Comparison of ENCODE assay signal across 17 cellular contexts in genomic region chr20:49395659-49396058, GRCh38.
"Had no signal": no experiment of that assay in that cellular context is flagged by ENCODE, and none has a peak within 500 bp of the region (broad histone marks: within the 10 kb centered on the region; RNA-seq: fewer than 3 reads in every experiment).

No MANE protein-coding gene starts in this region.

- H3K36me3 ChIP-seq: left ventricle myocardium inferior, neural progenitor cell, spleen had no signal

- H3K27ac ChIP-seq: body of pancreas, neural progenitor cell, spleen had no signal

- H3K9me3 Mint-ChIP-seq: activated B cell treated with CpG ODN at 0.5 μM for 24 hours; activated CD4-positive, alpha-beta T cell treated with anti-CD3 and anti-CD28 coated beads, Interleukin-2, amount 10 ng/mL, durations not matched to agents 24 days and 14 days; activated naive CD4-positive, alpha-beta T cell treated with anti-CD3 and anti-CD28 coated beads, Interleukin-2, amount 50 U/mL, for 24 hours; activated T-helper 2 cell treated with anti-CD3 and anti-CD28 coated beads, Interferon-gamma antibody, Interleukin-2, Interleukin-4, amounts not matched to agents 10 μg/mL and 5 μg/mL and 100 μg/mL, durations not matched to agents 14 hours and 24 hours and 36 hours; neural progenitor cell; T-helper 1 cell treated with Interleukin-12 subunit alpha and Interleukin-12 subunit beta and Interleukin-4 antibody, amounts not matched to agents 30 μg/mL and 1 μg/mL, for 36 hours had no signal

- H3K4me1 Mint-ChIP-seq: activated B cell treated with CpG ODN at 0.5 μM for 24 hours; activated CD4-positive, alpha-beta T cell treated with anti-CD3 and anti-CD28 coated beads, Interleukin-2, amount 10 ng/mL, durations not matched to agents 24 days and 14 days; activated naive CD4-positive, alpha-beta T cell treated with anti-CD3 and anti-CD28 coated beads, Interleukin-2, amount 50 U/mL, for 24 hours; memory B cell had no signal

- H3K4me3 Mint-ChIP-seq: activated B cell treated with CpG ODN at 0.5 μM for 24 hours; activated CD4-positive, alpha-beta T cell treated with anti-CD3 and anti-CD28 coated beads, Interleukin-2, amount 10 ng/mL, durations not matched to agents 24 days and 14 days; activated naive CD4-positive, alpha-beta T cell treated with anti-CD3 and anti-CD28 coated beads, Interleukin-2, amount 50 U/mL, for 24 hours; memory B cell; neural progenitor cell; T-helper 1 cell treated with Interleukin-12 subunit alpha and Interleukin-12 subunit beta and Interleukin-4 antibody, amounts not matched to agents 30 μg/mL and 1 μg/mL, for 36 hours had no signal

- H3K4me1 ChIP-seq: body of pancreas, neural progenitor cell had no signal

- H3K4me3 ChIP-seq: body of pancreas, left ventricle myocardium inferior, neural progenitor cell, spleen had no signal

- H3K27ac Mint-ChIP-seq: activated B cell treated with CpG ODN at 0.5 μM for 24 hours; activated CD4-positive, alpha-beta T cell treated with anti-CD3 and anti-CD28 coated beads, Interleukin-2, amount 10 ng/mL, durations not matched to agents 24 days and 14 days; activated naive CD4-positive, alpha-beta T cell treated with anti-CD3 and anti-CD28 coated beads, Interleukin-2, amount 50 U/mL, for 24 hours; activated T-helper 2 cell treated with anti-CD3 and anti-CD28 coated beads, Interferon-gamma antibody, Interleukin-2, Interleukin-4, amounts not matched to agents 10 μg/mL and 5 μg/mL and 100 μg/mL, durations not matched to agents 14 hours and 24 hours and 36 hours; memory B cell; neural progenitor cell; T-helper 1 cell treated with Interleukin-12 subunit alpha and Interleukin-12 subunit beta and Interleukin-4 antibody, amounts not matched to agents 30 μg/mL and 1 μg/mL, for 36 hours had no signal

- DNase-seq: activated B cell treated with CpG ODN at 0.5 μM for 24 hours; activated CD4-positive, alpha-beta T cell treated with anti-CD3 and anti-CD28 coated beads, Interleukin-2, amount 10 ng/mL, durations not matched to agents 24 days and 14 days; activated CD8-positive, alpha-beta memory T cell treated with anti-CD3 and anti-CD28 coated beads for 24 hours; activated T-cell treated with anti-CD3 and anti-CD28 coated beads for 4 hours; cerebellar nuclear complex; kidney; left ventricle myocardium inferior; spleen; stimulated activated CD4-positive, alpha-beta T cell treated with anti-CD3 and anti-CD28 coated beads, Interleukin-2, amount 100 ng/mL, for 24 hours; stimulated activated naive CD4-positive, alpha-beta T cell had no signal

- H3K27me3 ChIP-seq: body of pancreas, neural progenitor cell had no signal

- H3K36me3 Mint-ChIP-seq: activated naive CD4-positive, alpha-beta T cell treated with anti-CD3 and anti-CD28 coated beads, Interleukin-2, amount 50 U/mL, for 24 hours; memory B cell; neural progenitor cell had no signal

- H3K4me2 ChIP-seq: neural progenitor cell had no signal

- ATAC-seq: SK-N-SH treated with all-trans-retinoic acid at 6 μM for 48 hours had no signal

- H3K9ac ChIP-seq: neural progenitor cell had no signal

- H3K9me3 ChIP-seq: body of pancreas, left ventricle myocardium inferior, spleen had no signal

- H2AFZ ChIP-seq: neural progenitor cell had no signal
